Comparison of ENCODE assay signal across 25 cellular contexts in the genomic region with DNA sequence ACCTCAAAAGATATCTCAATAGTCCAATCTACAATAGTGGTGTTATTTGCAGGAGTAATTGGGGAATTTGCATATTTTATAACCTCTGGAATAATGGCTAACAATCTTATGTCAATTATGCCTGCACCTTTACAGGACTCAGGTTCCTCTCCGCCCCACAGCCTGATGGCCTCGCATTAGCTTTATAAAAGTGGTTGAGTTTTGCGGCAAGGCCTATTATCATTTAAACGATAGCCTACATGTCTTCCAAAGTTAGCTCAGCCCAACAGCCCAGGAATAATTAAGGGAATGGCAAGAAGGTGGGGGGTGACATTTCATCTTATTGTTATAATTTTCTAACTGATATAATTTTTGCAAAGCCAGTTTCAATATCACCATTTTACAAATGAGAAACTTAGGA.
"Had no signal": no experiment of that assay in that cellular context is flagged by ENCODE, and none has a peak within 500 bp of the region (broad histone marks: within the 10 kb centered on the region; RNA-seq: fewer than 3 reads in every experiment).

No MANE protein-coding gene starts in this region.

- H3K4me1 ChIP-seq: adrenal gland had no signal

- H3K9me3 ChIP-seq: adrenal gland had no signal

- H3K4me3 ChIP-seq: adrenal gland, SK-N-MC had no signal

- FAIRE-seq: TTC549 had no signal

- H3K36me3 ChIP-seq: adrenal gland had no signal

- DNase-seq: activated CD4-positive, alpha-beta T cell treated with anti-CD3 and anti-CD28 coated beads for 36 hours; activated CD8-positive, alpha-beta memory T cell treated with anti-CD3 and anti-CD28 coated beads, Interleukin-2, amount 50 U/mL, for 48 hours; activated CD8-positive, alpha-beta T cell treated with anti-CD3 and anti-CD28 coated beads, Interleukin-2, amount 10 ng/mL, durations not matched to agents 7 days and 5 days; activated naive CD4-positive, alpha-beta T cell treated with anti-CD3 and anti-CD28 coated beads, Interleukin-2, amount 50 U/mL, for 16 hours; activated naive CD8-positive, alpha-beta T cell treated with anti-CD3 and anti-CD28 coated beads, Interleukin-2, amount 10 ng/mL, durations not matched to agents 7 days and 5 days; activated T-cell treated with anti-CD3 and anti-CD28 coated beads, Interleukin-2, amount 50 U/mL, for 1 hour; adrenal gland; anterior cingulate cortex; cerebellar nuclear complex; NCI-H1092; NCI-H1417; NCI-H1930; NCI-H2171 treated with DMSO at 0.1 percent for 48 hours; NCI-H226; NCI-H774; OCI-M1; RPMI8226; T-cell; T-helper 2 cell; T1000 had no signal

- H3K27ac ChIP-seq: adrenal gland, SK-N-MC, VCaP had no signal

- H3K27me3 ChIP-seq: adrenal gland had no signal

- ATAC-seq: activated CD4-positive, alpha-beta T cell treated with anti-CD3 and anti-CD28 coated beads for 36 hours; activated CD8-positive, alpha-beta T cell treated with anti-CD3 and anti-CD28 coated beads, Interleukin-2, amount 10 ng/mL, durations not matched to agents 7 days and 5 days; Panc1; Right ventricle myocardium inferior; T-cell had no signal
